8 cellular contexts compared by ENCODE assay signal in genomic region chr12:99983721-99984258, GRCh38. TPM values are rescaled to one million over a fixed set of nuclear protein-coding genes. Genes with fewer than 3 reads are reported as not detected.
DNase-seq lines count a peak whose midpoint lies in the region; ATAC-seq and TF ChIP-seq lines count a peak whose summit lies in the region.

No MANE protein-coding gene starts in this region.

- TF ChIP-seq CTCF in AG04449 (IDR thresholded peaks at IDR 0.05; ENCODE audit: insufficient read depth, low read length, missing control alignments) (no peak), brain (conservative IDR thresholded peaks at IDR 0.05) (no peak)

- H3K27ac ChIP-seq in urinary bladder (ENCODE audit: low read depth) = no peak overlapping the region

- CTCF ChIA-PET in AG04449 (lab: Yijun Ruan, JAX) = no interaction called here

- POLR2A ChIA-PET in AG04449 (lab: Yijun Ruan, JAX) = no interaction called here

- H3K27me3 Mint-ChIP-seq in brain (peaks cover 27% of the 10 kb centered on the region), memory B cell (peaks cover 20% of the 10 kb centered on the region)

- no peaks in the 10 kb centered on the region for H3K36me3 ChIP-seq in urinary bladder (ENCODE audit: insufficient read depth)

- WGBS in urinary bladder = 8% methylated on average over 16 of the region's 16 CpGs

- H3K36me3 Mint-ChIP-seq in brain (no peaks in the 10 kb centered on the region), memory B cell (no peaks in the 10 kb centered on the region)

- DNase-seq in AG04449 (ENCODE audit: low read depth, low spot score) (no peak), NCI-H1105 treated with DMSO at 0.1 percent for 48 hours (lab: John Stamatoyannopoulos, UW) (peak; percentile 71), memory B cell (ENCODE audit: low spot score in 2 of 2) (no peak), D341Med (ENCODE audit: low spot score) (no peak)

- H3K4me1 Mint-ChIP-seq in brain = peaks cover 66% of the 10 kb centered on the region
- peaks cover 9% of the 10 kb centered on the region for H3K4me1 Mint-ChIP-seq in memory B cell

- ATAC-seq in memory B cell (ENCODE audit: low read depth) = no peak
- ATAC-seq in GM19467 (IDR thresholded peaks at IDR 0.05; ENCODE audit: unreplicated experiment) = no peak
- ATAC-seq in GM21447 (IDR thresholded peaks at IDR 0.05; ENCODE audit: unreplicated experiment) = no peak

- H3K4me3 ChIP-seq in AG04449 (ENCODE audit: low read depth, low read length) = peak overlapping the region; percentile 57
- H3K4me3 ChIP-seq in urinary bladder (ENCODE audit: low read depth, low read length) = peak overlapping the region; percentile 73

- peaks cover 0 to 4% (median 0%) of the 10 kb centered on the region in 5 experiments for H3K9me3 Mint-ChIP-seq in brain
- no peaks in the 10 kb centered on the region for H3K9me3 Mint-ChIP-seq in memory B cell

- H3K4me1 ChIP-seq in urinary bladder (ENCODE audit: insufficient read depth) = no peaks in the 10 kb centered on the region

- H3K27ac Mint-ChIP-seq in brain (peak overlapping the region; percentile 27 to 90 (median 85)), memory B cell (no peak overlapping the region)

- peak overlapping the region; percentile 83 to 92 (median 89) for H3K4me3 Mint-ChIP-seq in brain
- H3K4me3 Mint-ChIP-seq in memory B cell = peak overlapping the region; percentile 45

RNA-seq across cellular contexts. Expression of gene ANKS1B, which starts 0.9 kb away (rescaled TPM):
- polyA plus RNA-seq in brain (ENCODE audit: insufficient read depth, low read depth, low replicate concordance) (43.3 TPM), urinary bladder (4.9 TPM)
- 43.7 TPM for total RNA-seq in urinary bladder
